In genomic region chr7:157587051-157587450, GRCh38 we compare ENCODE assay signal across 17 cellular contexts.
"Had no signal": no experiment of that assay in that cellular context is flagged by ENCODE, and none has a peak within 500 bp of the region (broad histone marks: within the 10 kb centered on the region; RNA-seq: fewer than 3 reads in every experiment).

No MANE protein-coding gene starts in this region.

- H3K27me3 ChIP-seq: foreskin keratinocyte, testis, tibial nerve had no signal

- H3K4me1 ChIP-seq: foreskin keratinocyte, right atrium auricular region, testis, tibial nerve, upper lobe of right lung had no signal

- FAIRE-seq: endothelial cell of umbilical vein had no signal

- H3K9me3 ChIP-seq: right atrium auricular region, testis, tibial nerve, upper lobe of right lung had no signal

- H3K27ac ChIP-seq: coronary artery, foreskin keratinocyte, right atrium auricular region, testis, tibial nerve, upper lobe of right lung had no signal

- H3K36me3 ChIP-seq: right atrium auricular region, tibial nerve, upper lobe of right lung had no signal

- DNase-seq: cerebellar nuclear complex; effector CD4-positive, alpha-beta T cell; endodermal cell; erythroblast; foreskin keratinocyte; kidney glomerular epithelial cell; mesendoderm; naive B cell; stimulated activated CD4-positive, alpha-beta T cell treated with anti-CD3 and anti-CD28 coated beads, Interleukin-4, amount 100 ng/mL, for 1 hour; stimulated activated CD8-positive, alpha-beta memory T cell treated with anti-CD3 and anti-CD28 coated beads, Interleukin-4, amount 100 ng/mL, for 48 hours; testis had no signal

- ATAC-seq: foreskin keratinocyte; stimulated activated effector memory CD8-positive, alpha-beta T cell treated with anti-CD3 and anti-CD28 coated beads, Interleukin-12 subunit alpha, Interleukin-12 subunit beta, amount 100 ng/mL, for 72 hours; upper lobe of right lung had no signal

- H3K4me3 ChIP-seq: coronary artery, right atrium auricular region, testis, tibial nerve, upper lobe of right lung had no signal
